In genomic region chr2:30653847-30654246, GRCh38 we compare ENCODE assay signal across 19 cellular contexts.
DNase-seq lines count a peak whose midpoint lies in the region; ATAC-seq and TF ChIP-seq lines count a peak whose summit lies in the region.
"Had no signal": no experiment of that assay in that cellular context is flagged by ENCODE, and none has a peak within 500 bp of the region (broad histone marks: within the 10 kb centered on the region; RNA-seq: fewer than 3 reads in every experiment).

No MANE protein-coding gene starts in this region.

- no peak overlapping the region for H3K4me3 Mint-ChIP-seq in stimulated activated naive CD8-positive, alpha-beta T cell treated with anti-CD3 and anti-CD28 coated beads, Interleukin-15, amount 100 ng/mL, for 72 hours
- H3K4me3 Mint-ChIP-seq in type B pancreatic cell, result no peak overlapping the region
- H3K4me3 Mint-ChIP-seq: activated naive CD8-positive, alpha-beta T cell; naive thymus-derived CD8-positive, alpha-beta T cell had no signal

- DNase-seq in stimulated activated naive CD8-positive, alpha-beta T cell treated with anti-CD3 and anti-CD28 coated beads, Interleukin-15, amount 100 ng/mL, for 72 hours, result no peak
- DNase-seq in stimulated activated naive CD8-positive, alpha-beta T cell treated with anti-CD3 and anti-CD28 coated beads, Interleukin-15, Interleukin-2, amounts not matched to agents 100 U/mL and 50 U/mL, for 24 hours, result no peak
- peak; percentile 51 for DNase-seq in astrocyte of the cerebellum (ENCODE audit: low read depth)
- peak; percentile 31 to 71 (median 59) for DNase-seq in right cardiac atrium
- no peak for DNase-seq in type B pancreatic cell (ENCODE audit: extremely low spot score, unreplicated experiment)
- no peak for DNase-seq in SKM-1 (lab: John Stamatoyannopoulos, UW; ENCODE audit: unreplicated experiment)
- DNase-seq in HUDEP-2 (lab: John Stamatoyannopoulos, UW; ENCODE audit: unreplicated experiment in 76 of 76), result no peak
- no peak for DNase-seq in caudate nucleus (lab: John Stamatoyannopoulos, UW)
- DNase-seq: AML-193; cerebellar nuclear complex; foreskin melanocyte; MM.1S; naive thymus-derived CD8-positive, alpha-beta T cell; NCI-H187; NCI-H446 treated with DMSO at 0.1 percent for 48 hours; SHP77 treated with DMSO at 0.1 percent for 48 hours; substantia nigra had no signal

- H3K4me1 ChIP-seq in right cardiac atrium (ENCODE audit: control insufficient read depth, insufficient read depth, low read length), result no peaks in the 10 kb centered on the region

- H3K27ac ChIP-seq in right cardiac atrium (ENCODE audit: low read length) (no peak overlapping the region), caudate nucleus (ENCODE audit: low read depth, low read length) (no peak overlapping the region)

- H3K9me3 ChIP-seq in right cardiac atrium (ENCODE audit: control insufficient read depth, low read length), result no peaks in the 10 kb centered on the region

- no peaks in the 10 kb centered on the region for H3K27me3 Mint-ChIP-seq in stimulated activated naive CD8-positive, alpha-beta T cell treated with anti-CD3 and anti-CD28 coated beads, Interleukin-15, amount 100 ng/mL, for 72 hours
- no peaks in the 10 kb centered on the region for H3K27me3 Mint-ChIP-seq in type B pancreatic cell
- H3K27me3 Mint-ChIP-seq: activated naive CD8-positive, alpha-beta T cell had no signal

- intact Hi-C loops in right cardiac atrium (cut with DNase I), result no loop called here

- H3K4me3 ChIP-seq in astrocyte of the cerebellum (ENCODE audit: low read depth, low read length) (no peak overlapping the region), right cardiac atrium (ENCODE audit: low read length) (no peak overlapping the region)

- WGBS in right cardiac atrium, result 52% methylated on average over 2 of the region's 2 CpGs

- in situ Hi-C loops in astrocyte of the cerebellum (cut with HindIII; ENCODE audit: low sequenced_read_pairs), result no loop called here

- H3K27ac Mint-ChIP-seq in stimulated activated naive CD8-positive, alpha-beta T cell treated with anti-CD3 and anti-CD28 coated beads, Interleukin-15, amount 100 ng/mL, for 72 hours, result no peak overlapping the region
- no peak overlapping the region for H3K27ac Mint-ChIP-seq in type B pancreatic cell
- H3K27ac Mint-ChIP-seq: activated naive CD8-positive, alpha-beta T cell had no signal

- no peaks in the 10 kb centered on the region for H3K9me3 Mint-ChIP-seq in stimulated activated naive CD8-positive, alpha-beta T cell treated with anti-CD3 and anti-CD28 coated beads, Interleukin-15, amount 100 ng/mL, for 72 hours
- no peaks in the 10 kb centered on the region for H3K9me3 Mint-ChIP-seq in type B pancreatic cell
- H3K9me3 Mint-ChIP-seq: naive thymus-derived CD8-positive, alpha-beta T cell had no signal

- TF ChIP-seq CTCF in astrocyte of the cerebellum (IDR thresholded peaks at IDR 0.05; ENCODE audit: low read depth, low read length, missing control alignments) (no peak), type B pancreatic cell (conservative IDR thresholded peaks at IDR 0.05) (no peak)

- no peaks in the 10 kb centered on the region for H3K36me3 Mint-ChIP-seq in type B pancreatic cell
- H3K36me3 Mint-ChIP-seq: activated naive CD8-positive, alpha-beta T cell; naive thymus-derived CD8-positive, alpha-beta T cell had no signal

- H3K4me1 Mint-ChIP-seq in stimulated activated naive CD8-positive, alpha-beta T cell treated with anti-CD3 and anti-CD28 coated beads, Interleukin-15, amount 100 ng/mL, for 72 hours, result no peaks in the 10 kb centered on the region
- H3K4me1 Mint-ChIP-seq in type B pancreatic cell (ENCODE audit: unreplicated experiment), result peaks cover 8% of the 10 kb centered on the region

- H3K27me3 ChIP-seq in right cardiac atrium (ENCODE audit: control insufficient read depth, insufficient read depth), result no peaks in the 10 kb centered on the region

- peak; percentile 54 for ATAC-seq in stimulated activated naive CD8-positive, alpha-beta T cell treated with anti-CD3 and anti-CD28 coated beads, Interleukin-15, amount 100 ng/mL, for 72 hours
- ATAC-seq in stimulated activated naive CD8-positive, alpha-beta T cell treated with anti-CD3 and anti-CD28 coated beads, Interleukin-15, Interleukin-2, amounts not matched to agents 100 U/mL and 50 U/mL, for 24 hours, result no peak
- peak; percentile 55 to 72 for ATAC-seq in right cardiac atrium
- ATAC-seq: activated CD4-positive, CD25-positive, alpha-beta regulatory T cell treated with anti-CD3 and anti-CD28 coated beads, Interleukin-2, amount 50 U/mL, for 24 hours; naive thymus-derived CD8-positive, alpha-beta T cell had no signal

Comparison
In these comparisons a context has a peak if more than half of its experiments do, and no peak if none do; other contexts are left out.
1. DNase-seq: peak in astrocyte of the cerebellum (single experiment) and right cardiac atrium (3 of 3); none in stimulated activated naive CD8-positive, alpha-beta T cell treated with anti-CD3 and anti-CD28 coated beads, Interleukin-15, amount 100 ng/mL, for 72 hours (0 of 2), stimulated activated naive CD8-positive, alpha-beta T cell treated with anti-CD3 and anti-CD28 coated beads, Interleukin-15, Interleukin-2, amounts not matched to agents 100 U/mL and 50 U/mL, for 24 hours (single experiment), type B pancreatic cell (single experiment), SKM-1 (single experiment), HUDEP-2 (0 of 76) and caudate nucleus (0 of 61).